Comparison of ENCODE assay signal across 8 cellular contexts in genomic region chr7:23105644-23106490, GRCh38. TPM values are rescaled to one million over a fixed set of nuclear protein-coding genes. Genes with fewer than 3 reads are reported as not detected.
DNase-seq lines count a peak whose midpoint lies in the region; ATAC-seq and TF ChIP-seq lines count a peak whose summit lies in the region.

TSS of gene KLHL7 (plus strand) at chr7:23105785. CDS start at chr7:23106027, 242 bp downstream.

- in situ Hi-C loops in GM13976 (cut with MboI; ENCODE audit: low sequenced_read_pairs, unreplicated experiment) = no loop called here

- peaks cover 28% of the 10 kb centered on the region for H3K4me1 Mint-ChIP-seq in progenitor cell of endocrine pancreas (ENCODE audit: low read depth)

- peak; percentile 94 for DNase-seq in GM13976 (ENCODE audit: low spot score)
- peak; percentile 87 for DNase-seq in NCI-H146 treated with DMSO at 0.1 percent for 48 hours (lab: John Stamatoyannopoulos, UW; ENCODE audit: unreplicated experiment)
- peak; percentile 96 for DNase-seq in amniotic stem cell (lab: John Stamatoyannopoulos, UW)
- DNase-seq in left cardiac atrium = peak; percentile 97
- DNase-seq in progenitor cell of endocrine pancreas (ENCODE audit: low spot score, unreplicated experiment) = peak; percentile 95
- peak; percentile 96 for DNase-seq in ureter (ENCODE audit: low spot score)

- ATAC-seq in HG02870 (IDR thresholded peaks at IDR 0.05; ENCODE audit: unreplicated experiment) (peak; percentile 93), left cardiac atrium (peak; percentile 99 to 100)

- H3K27me3 Mint-ChIP-seq in progenitor cell of endocrine pancreas = no peaks in the 10 kb centered on the region

- intact Hi-C loops in T-helper 1 cell treated with Interleukin-12 subunit alpha and Interleukin-12 subunit beta and Interleukin-4 antibody, amounts not matched to agents 30 ng/mL and 1 ng/mL, for 36 hours (cut with micrococcal nuclease) = loop anchor here (1.0 to 10.0 kb wide), 18 partner anchors 20 to 1679 kb away; partner anchors contain the start of genes CCDC126, FAM221A, HYCC1 and IGF2BP3
- intact Hi-C loops in left cardiac atrium (cut with DNase I) = loop anchor here (1.0 to 10.0 kb wide), 3 partner anchors 69 to 139 kb away; partner anchors contain the start of gene GPNMB (in 1 of the 2)

- H3K9me3 Mint-ChIP-seq in progenitor cell of endocrine pancreas (ENCODE audit: low read depth) = no peaks in the 10 kb centered on the region

- TF ChIP-seq CTCF in GM13976 (IDR thresholded peaks at IDR 0.05; ENCODE audit: borderline replicate concordance, control extremely low read depth, extremely low read depth, insufficient read depth, missing control alignments) (no peak), progenitor cell of endocrine pancreas (IDR thresholded peaks at IDR 0.05; ENCODE audit: unreplicated experiment) (no peak)

- H3K4me3 Mint-ChIP-seq in progenitor cell of endocrine pancreas (ENCODE audit: low read depth) = peak within 1 kb of the TSS; percentile 99

- peak within 1 kb of the TSS; percentile 100 for H3K27ac Mint-ChIP-seq in progenitor cell of endocrine pancreas

- peaks cover 7% of the 10 kb centered on the region for H3K36me3 Mint-ChIP-seq in progenitor cell of endocrine pancreas (ENCODE audit: insufficient read depth)

RNA-seq across cellular contexts. Expression of gene KLHL7, which starts in this region (rescaled TPM):
- 13.1 and 14.6 TPM in 2 replicates for total RNA-seq in T-helper 1 cell treated with Interleukin-12 subunit alpha and Interleukin-12 subunit beta and Interleukin-4 antibody, amounts not matched to agents 30 ng/mL and 1 ng/mL, for 36 hours
- total RNA-seq in left cardiac atrium = 10 to 100 TPM; 68.3 to 81.6 TPM
- total RNA-seq in progenitor cell of endocrine pancreas = 64.2 and 68.9 TPM in 2 replicates
- total RNA-seq in ureter = 16.6 TPM

Comparison
In these comparisons a context has a peak if more than half of its experiments do, and no peak if none do; other contexts are left out.
1. Peak in every context shown above with its lines: DNase-seq and ATAC-seq.